ENCODE assay signal across 22 cellular contexts in the genomic region with DNA sequence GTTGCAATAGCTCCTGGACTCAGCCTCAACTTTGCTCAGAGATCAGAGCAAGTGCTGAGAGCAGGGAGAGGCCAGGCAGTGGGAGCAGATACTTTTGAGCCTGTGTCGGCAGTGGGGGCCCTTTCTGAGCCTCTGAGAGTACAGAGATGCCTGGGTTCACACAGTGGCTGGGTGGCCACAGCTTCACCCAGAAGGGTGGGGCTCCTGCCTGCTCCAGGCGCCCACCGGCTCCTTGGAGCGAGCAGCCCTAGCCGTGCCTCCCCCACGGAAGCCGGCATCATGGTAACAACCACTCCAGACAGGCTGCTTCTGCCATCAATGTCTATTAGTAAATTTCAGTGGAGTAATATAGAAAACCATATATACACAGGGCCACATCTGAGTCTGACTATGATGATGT.
"Had no signal": no experiment of that assay in that cellular context is flagged by ENCODE, and none has a peak within 500 bp of the region (broad histone marks: within the 10 kb centered on the region; RNA-seq: fewer than 3 reads in every experiment).

No MANE protein-coding gene starts in this region.

- H3K4me3 ChIP-seq: colonic mucosa, esophagus squamous epithelium, gastrocnemius medialis, heart right ventricle, left lung, lower lobe of right lung had no signal

- H3K27ac ChIP-seq: colonic mucosa, epithelial cell of prostate, esophagus squamous epithelium, gastrocnemius medialis, heart right ventricle, left lung, lower lobe of right lung had no signal

- H3K36me3 ChIP-seq: colonic mucosa, esophagus squamous epithelium, gastrocnemius medialis, heart right ventricle, left lung, lower lobe of right lung had no signal

- ATAC-seq: effector memory CD8-positive, alpha-beta T cell; esophagus mucosa; gastrocnemius medialis; heart right ventricle; left cardiac atrium; left lung; left ventricle myocardium superior; lower lobe of right lung had no signal

- H3K4me1 ChIP-seq: colonic mucosa, esophagus squamous epithelium, gastrocnemius medialis, heart right ventricle, left lung, lower lobe of right lung had no signal

- H3K27me3 ChIP-seq: colonic mucosa, esophagus squamous epithelium, gastrocnemius medialis, heart right ventricle, left lung had no signal

- H3K9me3 ChIP-seq: colonic mucosa, esophagus squamous epithelium, gastrocnemius medialis, heart right ventricle, lower lobe of right lung had no signal

- DNase-seq: colonic mucosa; cortex of kidney; effector CD8-positive, alpha-beta T cell; effector memory CD8-positive, alpha-beta T cell; endodermal cell; erythroblast; esophagus squamous epithelium; foreskin fibroblast; foreskin melanocyte; gastrocnemius medialis; glutamatergic neuron; head of caudate nucleus; heart right ventricle; hippocampal formation; left cardiac atrium; left ventricle myocardium superior; lower lobe of right lung; mesendoderm; midbrain had no signal
